Comparison of ENCODE assay signal across 1 cellular context in genomic region chr1:152034654-152035405, GRCh38.
A peak's percentile ranks its signal among the peaks of the same experiment; 100 is the strongest.
TF ChIP-seq lines count a peak whose summit lies in the region.

No MANE protein-coding gene starts in this region.

TF ChIP-seq in HepG2, 621 proteins besides CTCF, POLR2A, EP300 and RAD21:
- 0 out of 2 replicates have a peak, but pooled peaks have one; percentile 42 for TF ChIP-seq ARID5B (CRISPR knock-in tag; IDR thresholded peaks at IDR 0.05)
- peak; percentile 96 for TF ChIP-seq SIX4 (CRISPR knock-in tag; IDR thresholded peaks at IDR 0.05)
- no peak for TF ChIP-seq GABPA (IDR thresholded peaks at IDR 0.05; ENCODE audit: low read depth, low read length)
- TF ChIP-seq GABPA (CRISPR knock-in tag; IDR thresholded peaks at IDR 0.05; ENCODE audit: low read depth): peak; percentile 14; the same call in 1 of the 2 replicates
- TF ChIP-seq ELF3 (CRISPR knock-in tag; IDR thresholded peaks at IDR 0.05): 0 out of 2 replicates have a peak, but pooled peaks have one; percentile 17
- TF ChIP-seq KLF12 (CRISPR knock-in tag; IDR thresholded peaks at IDR 0.05; ENCODE audit: borderline replicate concordance): 0 out of 2 replicates have a peak, but pooled peaks have one; percentile 41
- TF ChIP-seq ZNF225 (CRISPR knock-in tag; IDR thresholded peaks at IDR 0.05): no peak
- TF ChIP-seq XRCC5 (optimal IDR thresholded peaks at IDR 0.05; ENCODE audit: low read length): peak; percentile 46
- TF ChIP-seq ETV5 (CRISPR knock-in tag; IDR thresholded peaks at IDR 0.05; ENCODE audit: borderline replicate concordance): peak; percentile 19; the same call in 1 of the 2 replicates
- 0 out of 2 replicates have a peak, but pooled peaks have one; percentile 28 for TF ChIP-seq GATAD2A (CRISPR knock-in tag; IDR thresholded peaks at IDR 0.05)
- no peak for TF ChIP-seq HNF1A (IDR thresholded peaks at IDR 0.05; ENCODE audit: low read depth)
- no peak for TF ChIP-seq HNF1A (CRISPR knock-in tag; IDR thresholded peaks at IDR 0.05; ENCODE audit: borderline replicate concordance)
- TF ChIP-seq SOX13 (IDR thresholded peaks at IDR 0.05): no peak
- TF ChIP-seq SOX13 (CRISPR knock-in tag; conservative IDR thresholded peaks at IDR 0.05 in 1 of 2, IDR thresholded peaks at IDR 0.05 in 1 of 2): peak in 1 of 2 experiments; percentile 50; a peak in 2 of 4 replicates
- peak; percentile 16 for TF ChIP-seq TEAD3 (CRISPR knock-in tag; optimal IDR thresholded peaks at IDR 0.05; ENCODE audit: borderline replicate concordance)
- 0 out of 2 replicates have a peak, but pooled peaks have one; percentile 21 for TF ChIP-seq ZNF792 (CRISPR knock-in tag; IDR thresholded peaks at IDR 0.05)
- peak; percentile 18; the same call in 1 of the 2 replicates for TF ChIP-seq KAT8 (CRISPR knock-in tag; IDR thresholded peaks at IDR 0.05)
- no peak for TF ChIP-seq HIVEP1 (CRISPR knock-in tag; IDR thresholded peaks at IDR 0.05)
- TF ChIP-seq SOX5 (CRISPR knock-in tag; IDR thresholded peaks at IDR 0.05; ENCODE audit: borderline replicate concordance): peak; percentile 18; the same call in 1 of the 2 replicates
- peak; percentile 36 for TF ChIP-seq SAP130 (CRISPR knock-in tag; IDR thresholded peaks at IDR 0.05; ENCODE audit: low read depth)
- TF ChIP-seq SIX1 (CRISPR knock-in tag; IDR thresholded peaks at IDR 0.05; ENCODE audit: borderline replicate concordance): peak; percentile 88; the same call in 1 of the 2 replicates
- peak; percentile 20; the same call in 1 of the 2 replicates for TF ChIP-seq HDAC2 (CRISPR knock-in tag; IDR thresholded peaks at IDR 0.05)
- TF ChIP-seq ASH2L (IDR thresholded peaks at IDR 0.05; ENCODE audit: insufficient read length, low read depth, low read length): peak; percentile 26
- TF ChIP-seq, protein P1, sequence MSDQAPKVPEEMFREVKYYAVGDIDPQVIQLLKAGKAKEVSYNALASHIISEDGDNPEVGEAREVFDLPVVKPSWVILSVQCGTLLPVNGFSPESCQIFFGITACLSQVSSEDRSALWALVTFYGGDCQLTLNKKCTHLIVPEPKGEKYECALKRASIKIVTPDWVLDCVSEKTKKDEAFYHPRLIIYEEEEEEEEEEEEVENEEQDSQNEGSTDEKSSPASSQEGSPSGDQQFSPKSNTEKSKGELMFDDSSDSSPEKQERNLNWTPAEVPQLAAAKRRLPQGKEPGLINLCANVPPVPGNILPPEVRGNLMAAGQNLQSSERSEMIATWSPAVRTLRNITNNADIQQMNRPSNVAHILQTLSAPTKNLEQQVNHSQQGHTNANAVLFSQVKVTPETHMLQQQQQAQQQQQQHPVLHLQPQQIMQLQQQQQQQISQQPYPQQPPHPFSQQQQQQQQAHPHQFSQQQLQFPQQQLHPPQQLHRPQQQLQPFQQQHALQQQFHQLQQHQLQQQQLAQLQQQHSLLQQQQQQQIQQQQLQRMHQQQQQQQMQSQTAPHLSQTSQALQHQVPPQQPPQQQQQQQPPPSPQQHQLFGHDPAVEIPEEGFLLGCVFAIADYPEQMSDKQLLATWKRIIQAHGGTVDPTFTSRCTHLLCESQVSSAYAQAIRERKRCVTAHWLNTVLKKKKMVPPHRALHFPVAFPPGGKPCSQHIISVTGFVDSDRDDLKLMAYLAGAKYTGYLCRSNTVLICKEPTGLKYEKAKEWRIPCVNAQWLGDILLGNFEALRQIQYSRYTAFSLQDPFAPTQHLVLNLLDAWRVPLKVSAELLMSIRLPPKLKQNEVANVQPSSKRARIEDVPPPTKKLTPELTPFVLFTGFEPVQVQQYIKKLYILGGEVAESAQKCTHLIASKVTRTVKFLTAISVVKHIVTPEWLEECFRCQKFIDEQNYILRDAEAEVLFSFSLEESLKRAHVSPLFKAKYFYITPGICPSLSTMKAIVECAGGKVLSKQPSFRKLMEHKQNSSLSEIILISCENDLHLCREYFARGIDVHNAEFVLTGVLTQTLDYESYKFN (CRISPR knock-in tag; conservative IDR thresholded peaks at IDR 0.05): 0 out of 2 replicates have a peak, but pooled peaks have one; percentile 28
- no peak for TF ChIP-seq ZNF564 (CRISPR knock-in tag; IDR thresholded peaks at IDR 0.05)
- TF ChIP-seq ARID4A (CRISPR knock-in tag; IDR thresholded peaks at IDR 0.05; ENCODE audit: borderline replicate concordance): peak; percentile 28; the same call in 1 of the 2 replicates
- 0 out of 2 replicates have a peak, but pooled peaks have one; percentile 13 for TF ChIP-seq ZNF12 (CRISPR knock-in tag; IDR thresholded peaks at IDR 0.05)
- TF ChIP-seq ZSCAN31 (CRISPR knock-in tag; IDR thresholded peaks at IDR 0.05; ENCODE audit: low read depth): no peak
